8 cellular contexts compared by ENCODE assay signal in the genomic region with DNA sequence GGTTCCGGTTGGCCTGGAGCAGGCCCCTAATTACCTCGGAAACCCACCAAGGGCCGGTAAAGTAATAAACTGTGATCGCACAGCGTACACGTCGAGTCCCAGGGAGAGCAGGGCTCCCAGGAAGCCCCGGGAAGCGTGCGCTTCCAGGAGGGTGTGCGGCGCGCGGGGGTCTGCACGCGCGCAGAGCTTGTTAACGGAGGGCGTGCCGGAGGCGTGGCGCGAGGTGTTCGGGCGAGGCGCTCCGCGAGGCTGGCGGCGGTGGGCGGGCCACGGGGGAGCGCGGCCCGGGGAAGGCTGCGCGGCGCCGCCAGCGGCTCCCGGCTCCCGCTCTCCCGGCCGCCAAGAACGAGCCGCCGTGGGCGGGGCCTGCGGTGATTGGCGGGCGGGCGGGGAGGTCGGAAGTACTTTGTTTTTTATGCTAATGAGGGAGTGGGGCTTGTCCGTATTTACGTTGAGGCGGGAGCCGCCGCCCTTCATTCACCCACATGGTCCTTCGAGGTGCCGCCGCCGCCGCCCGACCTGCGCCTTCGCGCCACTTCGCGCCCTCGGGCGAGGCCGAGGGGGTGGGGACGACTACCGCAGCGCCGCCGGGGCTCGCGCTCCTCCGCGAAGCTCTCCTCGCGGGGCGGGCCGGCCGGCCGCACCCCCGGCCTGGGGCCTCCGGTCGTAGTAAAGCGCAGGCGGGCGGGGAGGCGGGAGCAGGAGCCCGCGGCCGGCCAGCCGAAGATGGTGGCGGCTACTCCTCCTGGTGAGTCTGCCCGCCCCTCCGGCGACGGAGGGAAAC. TPM values are rescaled to one million over a fixed set of nuclear protein-coding genes. Genes with fewer than 3 reads are reported as not detected.
DNase-seq lines count a peak whose midpoint lies in the region; ATAC-seq and TF ChIP-seq lines count a peak whose summit lies in the region.

Gene MIR17HG, plus strand, starts transcription at position 476 of the 784 bp plus-strand sequence.

- DNase-seq in Caco-2 = peak; percentile 93 to 94
- DNase-seq in HUDEP-2 (lab: John Stamatoyannopoulos, UW; ENCODE audit: unreplicated experiment in 76 of 76) = peak; percentile 3 to 91 (median 82)
- DNase-seq in NOMO-1 treated with dmso at 0.1 percent for 144 hours (lab: John Stamatoyannopoulos, UW; ENCODE audit: unreplicated experiment) = peak; percentile 99
- DNase-seq in activated CD8-positive, alpha-beta memory T cell treated with anti-CD3 and anti-CD28 coated beads for 48 hours (ENCODE audit: low read depth in 2 of 3, low spot score in 2 of 3) = peak; percentile 66 to 81 (median 72)
- peak; percentile 67 to 73 (median 70) for DNase-seq in effector memory CD8-positive, alpha-beta T cell
- DNase-seq in mesenteric fat pad (ENCODE audit: low spot score) = peak; percentile 95
- DNase-seq in stimulated activated CD8-positive, alpha-beta memory T cell treated with anti-CD3 and anti-CD28 coated beads, Interleukin-12 subunit alpha, Interleukin-12 subunit beta, amount 100 ng/mL, for 4 hours (ENCODE audit: low read depth) = peak; percentile 83

- H3K4me1 ChIP-seq in Caco-2 = peaks cover 23% of the 10 kb centered on the region

- no peaks in the 10 kb centered on the region for H3K9me3 Mint-ChIP-seq in Caco-2 (ENCODE audit: unreplicated experiment)
- H3K9me3 Mint-ChIP-seq in effector memory CD8-positive, alpha-beta T cell = no peaks in the 10 kb centered on the region

- H3K36me3 ChIP-seq in Caco-2 (ENCODE audit: control insufficient read depth, insufficient read depth, low read length) = peaks cover 2% of the 10 kb centered on the region

- CTCF ChIA-PET in Caco-2 (lab: Charles Lee) = interaction anchor here (1.2 kb wide), 1 partner anchor 34 kb away, joined by 3 read pairs; no protein-coding TSS in a partner anchor

- H3K27me3 ChIP-seq in Caco-2 (replicated peaks; ENCODE audit: control insufficient read depth, insufficient read depth, low read length) = no peaks in the 10 kb centered on the region

- H3K4me1 Mint-ChIP-seq in Caco-2 (ENCODE audit: low read depth, unreplicated experiment) = no peaks in the 10 kb centered on the region
- peaks cover 13 to 14% of the 10 kb centered on the region in 2 donors for H3K4me1 Mint-ChIP-seq in effector memory CD8-positive, alpha-beta T cell (ENCODE audit: low read depth in 2 of 2)

- H3K4me3 ChIP-seq in Caco-2 (ENCODE audit: low read depth, low read length) = peak within 1 kb of the TSS; percentile 79

- POLR2A ChIA-PET in Caco-2 (lab: Charles Lee) = interaction anchor here (0.5 kb wide), 1 partner anchor 51 kb away, joined by 3 read pairs; the partner anchor contains the start of gene GPC5

- peaks cover 2% of the 10 kb centered on the region for H3K27me3 Mint-ChIP-seq in Caco-2 (ENCODE audit: insufficient read depth, unreplicated experiment)
- H3K27me3 Mint-ChIP-seq in effector memory CD8-positive, alpha-beta T cell = no peaks in the 10 kb centered on the region

- intact Hi-C loops in Caco-2 (cut with micrococcal nuclease; ENCODE audit: unreplicated experiment) = loop anchor here (1.0 to 5.0 kb wide), 3 partner anchors 34 to 193 kb away; no protein-coding TSS in a partner anchor

- no TSS peak for BruUV-seq in Caco-2 (replicated peaks; lab: Mats Ljungman, UMichigan)

- TF ChIP-seq CTCF in Caco-2 (IDR thresholded peaks at IDR 0.05; ENCODE audit: insufficient read depth in 1 of 2, low read depth in 1 of 2, low read length in 1 of 2, severe bottlenecking in 1 of 2, unreplicated experiment in 1 of 2) = no peak

- H3K9me3 ChIP-seq in Caco-2 = no peaks in the 10 kb centered on the region

- peak within 1 kb of the TSS; percentile 94 for H3K4me3 Mint-ChIP-seq in Caco-2 (ENCODE audit: unreplicated experiment)
- H3K4me3 Mint-ChIP-seq in effector memory CD8-positive, alpha-beta T cell = peak within 1 kb of the TSS; percentile 98 to 100

- H3K36me3 Mint-ChIP-seq in Caco-2 (ENCODE audit: insufficient read depth, unreplicated experiment) = peaks cover 47% of the 10 kb centered on the region
- peaks cover 25% of the 10 kb centered on the region for H3K36me3 Mint-ChIP-seq in effector memory CD8-positive, alpha-beta T cell (ENCODE audit: insufficient read depth)

- ATAC-seq in GM21390 (IDR thresholded peaks at IDR 0.05; ENCODE audit: unreplicated experiment) = peak; percentile 54
- ATAC-seq in effector memory CD8-positive, alpha-beta T cell (replicated peaks) = peak; percentile 55

- H3K27ac Mint-ChIP-seq in Caco-2 (ENCODE audit: unreplicated experiment) = peak within 1 kb of the TSS; percentile 93
- H3K27ac Mint-ChIP-seq in effector memory CD8-positive, alpha-beta T cell = peak within 1 kb of the TSS; percentile 91 to 98

RNA-seq across cellular contexts. Expression of gene MIR17HG, which starts in this region (rescaled TPM):
- total RNA-seq in Caco-2 (2022) (13.1 and 16.6 TPM in 2 replicates), mesenteric fat pad (3.5 TPM)

Comparison
In these comparisons a context has a peak if more than half of its experiments do, and no peak if none do; other contexts are left out.
1. Peak in every context shown above with its lines: DNase-seq, ATAC-seq and H3K4me3 ChIP-seq.